Comparison of ENCODE assay signal across 1 cellular context in the genomic region with DNA sequence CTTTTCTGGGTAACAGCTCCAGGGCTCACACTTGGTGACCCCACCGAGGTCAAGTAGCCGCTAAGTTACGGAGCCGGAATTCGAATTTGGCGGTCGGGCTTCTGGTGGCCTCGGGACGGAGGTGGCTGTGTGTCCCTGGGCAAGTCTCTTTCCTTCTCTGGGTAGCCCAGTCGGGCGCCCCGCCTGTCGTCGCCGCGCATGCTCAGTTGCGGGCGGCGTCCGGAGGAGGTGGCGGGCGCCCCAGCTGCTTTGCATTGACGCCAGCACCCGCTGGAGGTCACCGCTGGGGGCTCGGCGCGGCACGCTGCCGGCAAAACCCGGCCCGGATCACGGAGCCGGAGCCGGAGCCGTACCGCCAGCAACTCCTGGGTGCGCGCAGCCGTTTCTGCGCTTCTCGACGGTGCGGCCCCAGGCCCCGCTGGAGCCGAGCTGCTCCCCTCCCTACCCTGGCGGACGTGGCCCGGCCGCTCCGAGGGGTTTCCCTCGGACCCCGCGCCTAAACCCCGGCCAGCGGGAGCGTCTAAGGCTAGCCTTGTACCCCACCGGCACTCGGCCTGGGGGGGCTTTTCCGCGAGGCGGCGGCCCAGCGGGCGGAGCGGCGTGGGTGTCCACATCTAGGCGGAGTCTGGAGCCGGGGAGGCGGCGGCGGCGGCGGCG.
TF ChIP-seq lines count a peak whose summit lies in the region.

No MANE protein-coding gene starts in this region.

TF ChIP-seq in HepG2, 621 proteins besides CTCF, POLR2A, EP300 and RAD21 (continued from another document and continues in another):
- TF ChIP-seq ZKSCAN1 (IDR thresholded peaks at IDR 0.05; ENCODE audit: low read length) (no peak; the same call in 1 of the 2 replicates), AKAP8 (CRISPR knock-in tag; IDR thresholded peaks at IDR 0.05) (peak; percentile 94), TFDP2 (CRISPR knock-in tag; IDR thresholded peaks at IDR 0.05) (peak; percentile 86), GTF3A (CRISPR knock-in tag; conservative IDR thresholded peaks at IDR 0.05) (no peak; the same call in 1 of the 2 replicates), GABPA (IDR thresholded peaks at IDR 0.05; ENCODE audit: low read depth, low read length) (no peak), GABPA (CRISPR knock-in tag; IDR thresholded peaks at IDR 0.05; ENCODE audit: low read depth) (no peak), POLR2AphosphoS5 (IDR thresholded peaks at IDR 0.05; ENCODE audit: low read depth, low read length) (peak; percentile 55), ZNF766 (CRISPR knock-in tag; IDR thresholded peaks at IDR 0.05; ENCODE audit: borderline replicate concordance) (0 out of 2 replicates have a peak, but pooled peaks have one; percentile 28), BCLAF1 (IDR thresholded peaks at IDR 0.05) (no peak), ZNF709 (CRISPR knock-in tag; IDR thresholded peaks at IDR 0.05) (peak; percentile 80; the same call in 1 of the 2 replicates), ZEB1 (IDR thresholded peaks at IDR 0.05; ENCODE audit: insufficient replicate concordance, low read depth) (peak; percentile 23), BRCA1 (CRISPR knock-in tag; IDR thresholded peaks at IDR 0.05) (no peak), PHF8 (CRISPR knock-in tag; IDR thresholded peaks at IDR 0.05) (peak; percentile 77), RXRA (CRISPR knock-in tag; IDR thresholded peaks at IDR 0.05) (peak; percentile 89), NR1H2 (CRISPR knock-in tag; IDR thresholded peaks at IDR 0.05; ENCODE audit: borderline replicate concordance, low read depth) (peak; percentile 27; the same call in 1 of the 2 replicates), FIP1L1 (IDR thresholded peaks at IDR 0.05; ENCODE audit: borderline replicate concordance, insufficient read depth, low read depth, low read length) (no peak), ZNF225 (CRISPR knock-in tag; IDR thresholded peaks at IDR 0.05) (no peak), RBFOX2 (IDR thresholded peaks at IDR 0.05; ENCODE audit: low read depth, low read length) (peak; percentile 72), ZNF253 (CRISPR knock-in tag; IDR thresholded peaks at IDR 0.05; ENCODE audit: borderline replicate concordance) (no peak), SIX4 (CRISPR knock-in tag; IDR thresholded peaks at IDR 0.05) (no peak), PHF21A (CRISPR knock-in tag; IDR thresholded peaks at IDR 0.05) (peak; percentile 89), GMEB2 (CRISPR knock-in tag; IDR thresholded peaks at IDR 0.05; ENCODE audit: low read depth) (peak; percentile 71), CHCHD3 (CRISPR knock-in tag; IDR thresholded peaks at IDR 0.05) (no peak), NR2F2 (IDR thresholded peaks at IDR 0.05; ENCODE audit: borderline replicate concordance, low read depth) (no peak), ZNF737 (CRISPR knock-in tag; IDR thresholded peaks at IDR 0.05; ENCODE audit: borderline replicate concordance) (no peak), ELF4 (CRISPR knock-in tag; IDR thresholded peaks at IDR 0.05; ENCODE audit: borderline replicate concordance) (no peak; the same call in 1 of the 2 replicates), ZNF547 (CRISPR knock-in tag; IDR thresholded peaks at IDR 0.05) (no peak; the same call in 1 of the 2 replicates), DNMT3B (CRISPR knock-in tag; conservative IDR thresholded peaks at IDR 0.05) (0 out of 2 replicates have a peak, but pooled peaks have one; percentile 25)
- TF ChIP-seq, protein P1, sequence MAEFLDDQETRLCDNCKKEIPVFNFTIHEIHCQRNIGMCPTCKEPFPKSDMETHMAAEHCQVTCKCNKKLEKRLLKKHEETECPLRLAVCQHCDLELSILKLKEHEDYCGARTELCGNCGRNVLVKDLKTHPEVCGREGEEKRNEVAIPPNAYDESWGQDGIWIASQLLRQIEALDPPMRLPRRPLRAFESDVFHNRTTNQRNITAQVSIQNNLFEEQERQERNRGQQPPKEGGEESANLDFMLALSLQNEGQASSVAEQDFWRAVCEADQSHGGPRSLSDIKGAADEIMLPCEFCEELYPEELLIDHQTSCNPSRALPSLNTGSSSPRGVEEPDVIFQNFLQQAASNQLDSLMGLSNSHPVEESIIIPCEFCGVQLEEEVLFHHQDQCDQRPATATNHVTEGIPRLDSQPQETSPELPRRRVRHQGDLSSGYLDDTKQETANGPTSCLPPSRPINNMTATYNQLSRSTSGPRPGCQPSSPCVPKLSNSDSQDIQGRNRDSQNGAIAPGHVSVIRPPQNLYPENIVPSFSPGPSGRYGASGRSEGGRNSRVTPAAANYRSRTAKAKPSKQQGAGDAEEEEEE (CRISPR knock-in tag; IDR thresholded peaks at IDR 0.05; ENCODE audit: borderline replicate concordance): no peak
- TF ChIP-seq, protein P2, sequence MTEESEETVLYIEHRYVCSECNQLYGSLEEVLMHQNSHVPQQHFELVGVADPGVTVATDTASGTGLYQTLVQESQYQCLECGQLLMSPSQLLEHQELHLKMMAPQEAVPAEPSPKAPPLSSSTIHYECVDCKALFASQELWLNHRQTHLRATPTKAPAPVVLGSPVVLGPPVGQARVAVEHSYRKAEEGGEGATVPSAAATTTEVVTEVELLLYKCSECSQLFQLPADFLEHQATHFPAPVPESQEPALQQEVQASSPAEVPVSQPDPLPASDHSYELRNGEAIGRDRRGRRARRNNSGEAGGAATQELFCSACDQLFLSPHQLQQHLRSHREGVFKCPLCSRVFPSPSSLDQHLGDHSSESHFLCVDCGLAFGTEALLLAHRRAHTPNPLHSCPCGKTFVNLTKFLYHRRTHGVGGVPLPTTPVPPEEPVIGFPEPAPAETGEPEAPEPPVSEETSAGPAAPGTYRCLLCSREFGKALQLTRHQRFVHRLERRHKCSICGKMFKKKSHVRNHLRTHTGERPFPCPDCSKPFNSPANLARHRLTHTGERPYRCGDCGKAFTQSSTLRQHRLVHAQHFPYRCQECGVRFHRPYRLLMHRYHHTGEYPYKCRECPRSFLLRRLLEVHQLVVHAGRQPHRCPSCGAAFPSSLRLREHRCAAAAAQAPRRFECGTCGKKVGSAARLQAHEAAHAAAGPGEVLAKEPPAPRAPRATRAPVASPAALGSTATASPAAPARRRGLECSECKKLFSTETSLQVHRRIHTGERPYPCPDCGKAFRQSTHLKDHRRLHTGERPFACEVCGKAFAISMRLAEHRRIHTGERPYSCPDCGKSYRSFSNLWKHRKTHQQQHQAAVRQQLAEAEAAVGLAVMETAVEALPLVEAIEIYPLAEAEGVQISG (CRISPR knock-in tag; IDR thresholded peaks at IDR 0.05): peak; percentile 76
- TF ChIP-seq, protein P3, sequence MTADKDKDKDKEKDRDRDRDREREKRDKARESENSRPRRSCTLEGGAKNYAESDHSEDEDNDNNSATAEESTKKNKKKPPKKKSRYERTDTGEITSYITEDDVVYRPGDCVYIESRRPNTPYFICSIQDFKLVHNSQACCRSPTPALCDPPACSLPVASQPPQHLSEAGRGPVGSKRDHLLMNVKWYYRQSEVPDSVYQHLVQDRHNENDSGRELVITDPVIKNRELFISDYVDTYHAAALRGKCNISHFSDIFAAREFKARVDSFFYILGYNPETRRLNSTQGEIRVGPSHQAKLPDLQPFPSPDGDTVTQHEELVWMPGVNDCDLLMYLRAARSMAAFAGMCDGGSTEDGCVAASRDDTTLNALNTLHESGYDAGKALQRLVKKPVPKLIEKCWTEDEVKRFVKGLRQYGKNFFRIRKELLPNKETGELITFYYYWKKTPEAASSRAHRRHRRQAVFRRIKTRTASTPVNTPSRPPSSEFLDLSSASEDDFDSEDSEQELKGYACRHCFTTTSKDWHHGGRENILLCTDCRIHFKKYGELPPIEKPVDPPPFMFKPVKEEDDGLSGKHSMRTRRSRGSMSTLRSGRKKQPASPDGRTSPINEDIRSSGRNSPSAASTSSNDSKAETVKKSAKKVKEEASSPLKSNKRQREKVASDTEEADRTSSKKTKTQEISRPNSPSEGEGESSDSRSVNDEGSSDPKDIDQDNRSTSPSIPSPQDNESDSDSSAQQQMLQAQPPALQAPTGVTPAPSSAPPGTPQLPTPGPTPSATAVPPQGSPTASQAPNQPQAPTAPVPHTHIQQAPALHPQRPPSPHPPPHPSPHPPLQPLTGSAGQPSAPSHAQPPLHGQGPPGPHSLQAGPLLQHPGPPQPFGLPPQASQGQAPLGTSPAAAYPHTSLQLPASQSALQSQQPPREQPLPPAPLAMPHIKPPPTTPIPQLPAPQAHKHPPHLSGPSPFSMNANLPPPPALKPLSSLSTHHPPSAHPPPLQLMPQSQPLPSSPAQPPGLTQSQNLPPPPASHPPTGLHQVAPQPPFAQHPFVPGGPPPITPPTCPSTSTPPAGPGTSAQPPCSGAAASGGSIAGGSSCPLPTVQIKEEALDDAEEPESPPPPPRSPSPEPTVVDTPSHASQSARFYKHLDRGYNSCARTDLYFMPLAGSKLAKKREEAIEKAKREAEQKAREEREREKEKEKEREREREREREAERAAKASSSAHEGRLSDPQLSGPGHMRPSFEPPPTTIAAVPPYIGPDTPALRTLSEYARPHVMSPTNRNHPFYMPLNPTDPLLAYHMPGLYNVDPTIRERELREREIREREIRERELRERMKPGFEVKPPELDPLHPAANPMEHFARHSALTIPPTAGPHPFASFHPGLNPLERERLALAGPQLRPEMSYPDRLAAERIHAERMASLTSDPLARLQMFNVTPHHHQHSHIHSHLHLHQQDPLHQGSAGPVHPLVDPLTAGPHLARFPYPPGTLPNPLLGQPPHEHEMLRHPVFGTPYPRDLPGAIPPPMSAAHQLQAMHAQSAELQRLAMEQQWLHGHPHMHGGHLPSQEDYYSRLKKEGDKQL (CRISPR knock-in tag; IDR thresholded peaks at IDR 0.05; ENCODE audit: low read depth): 0 out of 2 replicates have a peak, but pooled peaks have one; percentile 36
- TF ChIP-seq, protein P4, sequence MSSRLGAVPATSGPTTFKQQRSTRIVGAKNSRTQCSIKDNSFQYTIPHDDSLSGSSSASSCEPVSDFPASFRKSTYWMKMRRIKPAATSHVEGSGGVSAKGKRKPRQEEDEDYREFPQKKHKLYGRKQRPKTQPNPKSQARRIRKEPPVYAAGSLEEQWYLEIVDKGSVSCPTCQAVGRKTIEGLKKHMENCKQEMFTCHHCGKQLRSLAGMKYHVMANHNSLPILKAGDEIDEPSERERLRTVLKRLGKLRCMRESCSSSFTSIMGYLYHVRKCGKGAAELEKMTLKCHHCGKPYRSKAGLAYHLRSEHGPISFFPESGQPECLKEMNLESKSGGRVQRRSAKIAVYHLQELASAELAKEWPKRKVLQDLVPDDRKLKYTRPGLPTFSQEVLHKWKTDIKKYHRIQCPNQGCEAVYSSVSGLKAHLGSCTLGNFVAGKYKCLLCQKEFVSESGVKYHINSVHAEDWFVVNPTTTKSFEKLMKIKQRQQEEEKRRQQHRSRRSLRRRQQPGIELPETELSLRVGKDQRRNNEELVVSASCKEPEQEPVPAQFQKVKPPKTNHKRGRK (CRISPR knock-in tag; IDR thresholded peaks at IDR 0.05): no peak
- TF ChIP-seq, protein P5, sequence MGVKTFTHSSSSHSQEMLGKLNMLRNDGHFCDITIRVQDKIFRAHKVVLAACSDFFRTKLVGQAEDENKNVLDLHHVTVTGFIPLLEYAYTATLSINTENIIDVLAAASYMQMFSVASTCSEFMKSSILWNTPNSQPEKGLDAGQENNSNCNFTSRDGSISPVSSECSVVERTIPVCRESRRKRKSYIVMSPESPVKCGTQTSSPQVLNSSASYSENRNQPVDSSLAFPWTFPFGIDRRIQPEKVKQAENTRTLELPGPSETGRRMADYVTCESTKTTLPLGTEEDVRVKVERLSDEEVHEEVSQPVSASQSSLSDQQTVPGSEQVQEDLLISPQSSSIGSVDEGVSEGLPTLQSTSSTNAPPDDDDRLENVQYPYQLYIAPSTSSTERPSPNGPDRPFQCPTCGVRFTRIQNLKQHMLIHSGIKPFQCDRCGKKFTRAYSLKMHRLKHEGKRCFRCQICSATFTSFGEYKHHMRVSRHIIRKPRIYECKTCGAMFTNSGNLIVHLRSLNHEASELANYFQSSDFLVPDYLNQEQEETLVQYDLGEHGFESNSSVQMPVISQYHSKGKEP (CRISPR knock-in tag; IDR thresholded peaks at IDR 0.05): no peak
- TF ChIP-seq, protein P6, sequence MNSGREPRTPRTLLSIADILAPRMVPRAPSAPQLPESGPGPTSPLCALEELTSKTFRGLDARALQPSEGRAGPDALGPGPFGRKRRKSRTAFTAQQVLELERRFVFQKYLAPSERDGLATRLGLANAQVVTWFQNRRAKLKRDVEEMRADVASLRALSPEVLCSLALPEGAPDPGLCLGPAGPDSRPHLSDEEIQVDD (CRISPR knock-in tag; IDR thresholded peaks at IDR 0.05; ENCODE audit: borderline replicate concordance): no peak; the same call in 1 of the 2 replicates
